In genomic region chr2:23772684-23773083, GRCh38 we compare ENCODE assay signal across 23 cellular contexts.
DNase-seq lines count a peak whose midpoint lies in the region; ATAC-seq, FAIRE-seq and TF ChIP-seq lines count a peak whose summit lies in the region.
"Had no signal": no experiment of that assay in that cellular context is flagged by ENCODE, and none has a peak within 500 bp of the region (broad histone marks: within the 10 kb centered on the region; RNA-seq: fewer than 3 reads in every experiment).

No MANE protein-coding gene starts in this region.

- RAD21 ChIA-PET in GM12878 (lab: Charles Lee; ENCODE audit: unreplicated experiment), result no interaction called here

- 18% methylated on average over 7 of the region's 7 CpGs for WGBS in GM12878 (ENCODE audit: insufficient coverage, insufficient replicate concordance, low lambda C conversion rate, missing lambda C conversion rate)
- 98% methylated on average over 7 of the region's 7 CpGs for WGBS in aorta, 2 donors

- no peak overlapping the region for H3K9ac ChIP-seq in GM12878 (ENCODE audit: control insufficient read depth, insufficient read depth, low read length)

- POLR2A ChIA-PET in GM12878 (lab: Charles Lee), result no interaction called here

- DNase-seq in GM06990 (ENCODE audit: extremely low read depth, insufficient read length), result peak; percentile 45
- peak; percentile 15 for DNase-seq in GM12878 (ENCODE audit: low read depth, low spot score)
- DNase-seq in aorta, result no peak
- DNase-seq in Right ventricle myocardium superior, result no peak
- no peak for DNase-seq in NCI-H146 treated with DMSO at 0.1 percent for 48 hours (lab: John Stamatoyannopoulos, UW; ENCODE audit: unreplicated experiment)
- no peak for DNase-seq in D341Med (ENCODE audit: low spot score)
- DNase-seq: CD4-positive, CD25-positive, alpha-beta regulatory T cell; DMS79; H9; Karpas-422; MM.1S; NCI-H1105 treated with DMSO at 0.1 percent for 48 hours; NCI-H2029; NCI-H2171 treated with DMSO at 0.1 percent for 48 hours; NCI-H510A treated with DMSO at 0.1 percent for 48 hours; T-helper 1 cell had no signal

- H3K4me1 ChIP-seq in GM12878 (ENCODE audit: control insufficient read depth, insufficient read depth, low read length), result peaks cover 5% of the 10 kb centered on the region; the same call in 1 of the 2 replicates
- H3K4me1 ChIP-seq in aorta (ENCODE audit: control insufficient read depth in 1 of 2, insufficient read depth in 2 of 2, low read length in 2 of 2), result no peaks in the 10 kb centered on the region
- H3K4me1 ChIP-seq: SJSA1 had no signal

- H3K36me3 ChIP-seq in GM06990 (ENCODE audit: control insufficient read depth, insufficient read depth, low read length) (peaks cover 3% of the 10 kb centered on the region), GM12878 (ENCODE audit: control insufficient read depth in 2 of 2, insufficient read depth in 2 of 2, low read length in 1 of 2) (peaks cover 4 to 5% of the 10 kb centered on the region in 2 experiments; a peak in 3 of 4 replicates), aorta (ENCODE audit: control insufficient read depth in 1 of 2, insufficient read depth in 2 of 2, low read length in 1 of 2) (peaks cover 0 to 9% of the 10 kb centered on the region in 2 donors)

- TF ChIP-seq RAD21 in GM12878 (IDR thresholded peaks at IDR 0.05; ENCODE audit: insufficient read depth, low read depth, low read length), result no peak

- H3K9me3 ChIP-seq in GM12878 (replicated peaks; ENCODE audit: control insufficient read depth, insufficient read depth, low read length) (peaks cover 1% of the 10 kb centered on the region; the same call in 1 of the 3 replicates), aorta (ENCODE audit: control insufficient read depth, low read length) (no peaks in the 10 kb centered on the region)
- H3K9me3 ChIP-seq: SJSA1 had no signal

- no peak for FAIRE-seq in GM12878 (lab: Jason Lieb, UNC)
- FAIRE-seq: A204.1, G401.6, GM19239 had no signal

- no peaks in the 10 kb centered on the region for H3K79me2 ChIP-seq in GM12878 (ENCODE audit: control insufficient read depth, insufficient read depth, low read length)

- no peak for TF ChIP-seq CTCF in GM06990 (IDR thresholded peaks at IDR 0.05; ENCODE audit: insufficient read depth, low read length, poor library complexity, severe bottlenecking)
- TF ChIP-seq CTCF in GM12878 (IDR thresholded peaks at IDR 0.05 in 2 of 3, conservative IDR thresholded peaks at IDR 0.05 in 1 of 3; ENCODE audit: control insufficient read depth in 2 of 3, extremely low read depth in 1 of 3, insufficient read depth in 1 of 3, low read depth in 3 of 3, low read length in 3 of 3), result no peak

- H4K20me1 ChIP-seq in GM12878 (ENCODE audit: control insufficient read depth, insufficient read depth), result no peaks in the 10 kb centered on the region

- no peak overlapping the region for H3K4me2 ChIP-seq in GM12878 (ENCODE audit: control insufficient read depth, insufficient read depth)

- SMC1A ChIA-PET in GM12878 (lab: Charles Lee; ENCODE audit: uncharacterized antibody, unreplicated experiment), result no interaction called here

- CTCF ChIA-PET in GM12878 (lab: Yijun Ruan, JAX), result no interaction called here

- no peak for TF ChIP-seq EP300 in GM12878 (IDR thresholded peaks at IDR 0.05; ENCODE audit: borderline replicate concordance in 1 of 2, control insufficient read depth in 1 of 2, low read depth in 2 of 2, low read length in 2 of 2)

- intact Hi-C loops in GM12878 (cut with micrococcal nuclease; ENCODE audit: unreplicated experiment) (no loop called here), aorta (cut with DNase I) (no loop called here), Right ventricle myocardium superior (cut with DNase I) (no loop called here)

- no peaks in the 10 kb centered on the region for H3K27me3 ChIP-seq in GM06990 (replicated peaks; ENCODE audit: control insufficient read depth, insufficient read depth, low read length)
- H3K27me3 ChIP-seq in GM12878 (replicated peaks in 1 of 2; ENCODE audit: control insufficient read depth in 2 of 2, insufficient read depth in 2 of 2, low read length in 1 of 2), result no peaks in the 10 kb centered on the region
- no peaks in the 10 kb centered on the region for H3K27me3 ChIP-seq in aorta (ENCODE audit: control insufficient read depth in 1 of 2, insufficient read depth in 2 of 2, low read length in 1 of 2)
- H3K27me3 ChIP-seq: SJSA1 had no signal

- in situ Hi-C loops in GM12878 (cut with MboI), result no loop called here

- no peak overlapping the region for H2AFZ ChIP-seq in GM12878 (ENCODE audit: control insufficient read depth, low read depth, low read length)

- no TSS peak for BruUV-seq in GM12878 (replicated peaks; lab: Mats Ljungman, UMichigan)

- no peak overlapping the region for H3K4me3 ChIP-seq in GM06990 (replicated peaks; ENCODE audit: low read depth, low read length)
- no peak overlapping the region for H3K4me3 ChIP-seq in GM12878
- H3K4me3 ChIP-seq in aorta (ENCODE audit: low read length in 2 of 2), result no peak overlapping the region
- H3K4me3 ChIP-seq: SJSA1 had no signal

- no peak for TF ChIP-seq POLR2A in GM12878 (IDR thresholded peaks at IDR 0.05; ENCODE audit: low read depth, low read length)

- ATAC-seq in GM21360 (IDR thresholded peaks at IDR 0.05; ENCODE audit: unreplicated experiment) (peak; percentile 89), HG03175 (IDR thresholded peaks at IDR 0.05; ENCODE audit: unreplicated experiment) (peak; percentile 80), GM12878 (0 out of 3 replicates have a peak, but pooled peaks have one; percentile 19), aorta (ENCODE audit: low FRiP score) (no peak), Right ventricle myocardium superior (ENCODE audit: poor library complexity) (no peak)

- H3K27ac ChIP-seq in GM12878 (ENCODE audit: control insufficient read depth, insufficient read depth) (peak overlapping the region; percentile 13; the same call in 1 of the 2 replicates), aorta (ENCODE audit: low read depth in 1 of 2, low read length in 2 of 2) (no peak overlapping the region)
- H3K27ac ChIP-seq: RWPE1, SJSA1 had no signal

TF ChIP-seq in GM12878, 131 proteins besides CTCF, POLR2A, EP300 and RAD21:
- no peak for TF ChIP-seq IKZF1 (conservative IDR thresholded peaks at IDR 0.05)
- 0 out of 2 replicates have a peak, but pooled peaks have one; percentile 54 for TF ChIP-seq EED (IDR thresholded peaks at IDR 0.05; ENCODE audit: low read depth)
- peak; percentile 17; the same call in 1 of the 2 replicates for TF ChIP-seq RUNX3 (IDR thresholded peaks at IDR 0.05; ENCODE audit: low read length)

Comparison
In these comparisons a context has a peak if more than half of its experiments do, and no peak if none do; other contexts are left out.
1. DNase-seq: peak in GM06990 (single experiment) and GM12878 (single experiment); none in aorta (0 of 2), Right ventricle myocardium superior (single experiment), NCI-H146 treated with DMSO at 0.1 percent for 48 hours (single experiment) and D341Med (single experiment).
2. ATAC-seq: peak in GM21360 (single experiment), HG03175 (single experiment) and GM12878 (single experiment); none in aorta (single experiment) and Right ventricle myocardium superior (single experiment).